1 cellular context compared by ENCODE assay signal in genomic region chr12:1525858-1526257, GRCh38.
TF ChIP-seq lines count a peak whose summit lies in the region.

No MANE protein-coding gene starts in this region.

TF ChIP-seq in HepG2, 621 proteins besides CTCF, POLR2A, EP300 and RAD21 (continued from another document):
- no peak for TF ChIP-seq ZNF513 (CRISPR knock-in tag; conservative IDR thresholded peaks at IDR 0.05)
- no peak for TF ChIP-seq CBX5 (CRISPR knock-in tag; IDR thresholded peaks at IDR 0.05; ENCODE audit: borderline replicate concordance)
- no peak for TF ChIP-seq ZMYM2 (CRISPR knock-in tag; IDR thresholded peaks at IDR 0.05)
- TF ChIP-seq ZC3H4 (CRISPR knock-in tag; IDR thresholded peaks at IDR 0.05; ENCODE audit: borderline replicate concordance), result no peak
- no peak for TF ChIP-seq TOPORS (CRISPR knock-in tag; IDR thresholded peaks at IDR 0.05)
- no peak for TF ChIP-seq RFX1 (IDR thresholded peaks at IDR 0.05)
- no peak for TF ChIP-seq SIN3B (IDR thresholded peaks at IDR 0.05; ENCODE audit: low read length)
- TF ChIP-seq ZNF431 (CRISPR knock-in tag; IDR thresholded peaks at IDR 0.05; ENCODE audit: borderline replicate concordance, low read depth), result no peak
- TF ChIP-seq HCFC1 (IDR thresholded peaks at IDR 0.05; ENCODE audit: low read depth, low read length), result no peak
